In the genomic region with DNA sequence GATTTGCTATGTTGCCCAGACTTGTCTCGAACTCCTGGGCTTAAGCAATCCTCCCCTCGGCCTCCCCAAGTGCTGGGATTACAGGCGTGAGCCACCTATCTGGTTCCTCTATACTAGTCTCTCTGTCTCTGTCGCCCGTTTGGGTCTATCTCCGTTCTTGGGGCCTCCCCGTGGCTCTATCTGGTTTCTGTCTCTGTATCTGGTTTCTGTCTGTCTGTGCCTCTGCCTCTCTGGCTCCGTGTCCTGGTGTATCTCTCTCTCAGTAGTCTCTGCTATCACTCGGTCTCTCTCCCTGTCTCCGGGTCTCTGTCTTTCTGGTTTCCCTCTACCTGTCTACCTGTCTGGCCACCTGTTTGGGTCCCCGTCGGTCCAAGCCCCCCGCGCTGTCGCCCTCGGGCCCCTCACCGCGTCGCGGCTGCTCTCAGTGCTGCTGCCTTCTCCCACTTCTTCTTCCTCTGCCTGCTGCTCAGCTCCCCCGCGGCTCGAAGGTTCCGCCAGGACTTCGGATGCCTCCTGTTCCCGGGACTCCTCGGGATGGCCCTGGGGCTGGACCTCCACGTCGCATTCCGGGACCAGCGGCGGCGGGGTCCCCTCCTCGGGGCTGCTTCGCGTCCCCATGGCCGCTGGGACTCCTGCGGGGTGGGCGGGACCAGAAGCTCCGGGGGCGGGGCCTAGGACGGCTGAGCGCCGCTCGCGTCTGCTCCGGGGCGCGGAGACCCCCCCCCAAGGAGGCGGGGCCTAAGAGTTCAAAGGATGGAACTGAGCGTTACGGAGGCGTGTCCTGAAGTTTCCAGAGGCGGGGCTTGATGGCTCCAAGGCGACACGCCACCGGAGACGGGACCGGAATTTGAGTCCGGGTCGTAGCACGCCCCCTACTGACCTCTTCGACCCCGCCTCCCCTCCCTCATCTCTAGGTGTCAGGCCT, we compare ENCODE assay signal across 1 cellular context.
A peak's percentile ranks its signal among the peaks of the same experiment; 100 is the strongest.
TF ChIP-seq lines count a peak whose summit lies in the region.

No MANE protein-coding gene starts in this region.

TF ChIP-seq in K562, 482 proteins besides CTCF, POLR2A, EP300 and RAD21 (continued from another document and continues in another):
- TF ChIP-seq, protein P1, sequence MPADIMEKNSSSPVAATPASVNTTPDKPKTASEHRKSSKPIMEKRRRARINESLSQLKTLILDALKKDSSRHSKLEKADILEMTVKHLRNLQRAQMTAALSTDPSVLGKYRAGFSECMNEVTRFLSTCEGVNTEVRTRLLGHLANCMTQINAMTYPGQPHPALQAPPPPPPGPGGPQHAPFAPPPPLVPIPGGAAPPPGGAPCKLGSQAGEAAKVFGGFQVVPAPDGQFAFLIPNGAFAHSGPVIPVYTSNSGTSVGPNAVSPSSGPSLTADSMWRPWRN (IDR thresholded peaks at IDR 0.05; ENCODE audit: low read depth) = no peak
- TF ChIP-seq MTF1 (CRISPR knock-in tag; IDR thresholded peaks at IDR 0.05; ENCODE audit: borderline replicate concordance) (no peak), MAFG (tag; conservative IDR thresholded peaks at IDR 0.05) (no peak), IRF9 (tag; IDR thresholded peaks at IDR 0.05) (no peak), HDAC2 (IDR thresholded peaks at IDR 0.05) (peak; percentile 54; the same call in 1 of the 2 replicates), PCBP2 (IDR thresholded peaks at IDR 0.05; ENCODE audit: low read depth, low read length, poor library complexity, severe bottlenecking) (no peak), ADNP (tag; IDR thresholded peaks at IDR 0.05) (no peak), DEAF1 (CRISPR knock-in tag; IDR thresholded peaks at IDR 0.05) (no peak), SMAD4 (CRISPR knock-in tag; conservative IDR thresholded peaks at IDR 0.05) (0 out of 2 replicates have a peak, but pooled peaks have one; percentile 36), ZNF696 (CRISPR knock-in tag; conservative IDR thresholded peaks at IDR 0.05) (no peak), MCM7 (IDR thresholded peaks at IDR 0.05) (no peak), ZNF263 (CRISPR knock-in tag; IDR thresholded peaks at IDR 0.05; ENCODE audit: borderline replicate concordance) (0 out of 2 replicates have a peak, but pooled peaks have one; percentile 21), L3MBTL2 (IDR thresholded peaks at IDR 0.05) (peak; percentile 49), SP2 (IDR thresholded peaks at IDR 0.05; ENCODE audit: extremely low read depth, low read depth, low read length, poor library complexity, severe bottlenecking) (no peak), CEBPB (tag; IDR thresholded peaks at IDR 0.05) (0 out of 2 replicates have a peak, but pooled peaks have one; percentile 49), PTRF (tag; IDR thresholded peaks at IDR 0.05) (no peak), EP400 (IDR thresholded peaks at IDR 0.05) (no peak), RNF2 (IDR thresholded peaks at IDR 0.05) (no peak), NR2C1 (IDR thresholded peaks at IDR 0.05) (peak; percentile 75), NR2C1 (tag; IDR thresholded peaks at IDR 0.05) (peak; percentile 59; the same call in 1 of the 2 replicates), AFF1 (IDR thresholded peaks at IDR 0.05; ENCODE audit: low read depth in 1 of 2, partially characterized antibody in 2 of 2) (no peak), PML (IDR thresholded peaks at IDR 0.05; ENCODE audit: low read length) (no peak), FOXP4 (CRISPR knock-in tag; IDR thresholded peaks at IDR 0.05; ENCODE audit: borderline replicate concordance) (no peak), MAFK (IDR thresholded peaks at IDR 0.05; ENCODE audit: low read length) (no peak), CBX2 (IDR thresholded peaks at IDR 0.05; ENCODE audit: insufficient read depth, low read length, poor library complexity, severe bottlenecking) (no peak)
- TF ChIP-seq, protein P2, sequence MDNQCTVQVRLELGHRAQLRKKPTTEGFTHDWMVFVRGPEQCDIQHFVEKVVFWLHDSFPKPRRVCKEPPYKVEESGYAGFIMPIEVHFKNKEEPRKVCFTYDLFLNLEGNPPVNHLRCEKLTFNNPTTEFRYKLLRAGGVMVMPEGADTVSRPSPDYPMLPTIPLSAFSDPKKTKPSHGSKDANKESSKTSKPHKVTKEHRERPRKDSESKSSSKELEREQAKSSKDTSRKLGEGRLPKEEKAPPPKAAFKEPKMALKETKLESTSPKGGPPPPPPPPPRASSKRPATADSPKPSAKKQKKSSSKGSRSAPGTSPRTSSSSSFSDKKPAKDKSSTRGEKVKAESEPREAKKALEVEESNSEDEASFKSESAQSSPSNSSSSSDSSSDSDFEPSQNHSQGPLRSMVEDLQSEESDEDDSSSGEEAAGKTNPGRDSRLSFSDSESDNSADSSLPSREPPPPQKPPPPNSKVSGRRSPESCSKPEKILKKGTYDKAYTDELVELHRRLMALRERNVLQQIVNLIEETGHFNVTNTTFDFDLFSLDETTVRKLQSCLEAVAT (IDR thresholded peaks at IDR 0.05) = peak in 1 of 2 experiments; percentile 53; a peak in 1 of 4 replicates
- TF ChIP-seq, protein P3, sequence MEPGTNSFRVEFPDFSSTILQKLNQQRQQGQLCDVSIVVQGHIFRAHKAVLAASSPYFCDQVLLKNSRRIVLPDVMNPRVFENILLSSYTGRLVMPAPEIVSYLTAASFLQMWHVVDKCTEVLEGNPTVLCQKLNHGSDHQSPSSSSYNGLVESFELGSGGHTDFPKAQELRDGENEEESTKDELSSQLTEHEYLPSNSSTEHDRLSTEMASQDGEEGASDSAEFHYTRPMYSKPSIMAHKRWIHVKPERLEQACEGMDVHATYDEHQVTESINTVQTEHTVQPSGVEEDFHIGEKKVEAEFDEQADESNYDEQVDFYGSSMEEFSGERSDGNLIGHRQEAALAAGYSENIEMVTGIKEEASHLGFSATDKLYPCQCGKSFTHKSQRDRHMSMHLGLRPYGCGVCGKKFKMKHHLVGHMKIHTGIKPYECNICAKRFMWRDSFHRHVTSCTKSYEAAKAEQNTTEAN (CRISPR knock-in tag; IDR thresholded peaks at IDR 0.05) = no peak
- TF ChIP-seq, protein P4, sequence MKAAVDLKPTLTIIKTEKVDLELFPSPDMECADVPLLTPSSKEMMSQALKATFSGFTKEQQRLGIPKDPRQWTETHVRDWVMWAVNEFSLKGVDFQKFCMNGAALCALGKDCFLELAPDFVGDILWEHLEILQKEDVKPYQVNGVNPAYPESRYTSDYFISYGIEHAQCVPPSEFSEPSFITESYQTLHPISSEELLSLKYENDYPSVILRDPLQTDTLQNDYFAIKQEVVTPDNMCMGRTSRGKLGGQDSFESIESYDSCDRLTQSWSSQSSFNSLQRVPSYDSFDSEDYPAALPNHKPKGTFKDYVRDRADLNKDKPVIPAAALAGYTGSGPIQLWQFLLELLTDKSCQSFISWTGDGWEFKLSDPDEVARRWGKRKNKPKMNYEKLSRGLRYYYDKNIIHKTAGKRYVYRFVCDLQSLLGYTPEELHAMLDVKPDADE (conservative IDR thresholded peaks at IDR 0.05; ENCODE audit: control insufficient read depth, low read depth, low read length) = 0 out of 2 replicates have a peak, but pooled peaks have one; percentile 42
- TF ChIP-seq, protein P5, sequence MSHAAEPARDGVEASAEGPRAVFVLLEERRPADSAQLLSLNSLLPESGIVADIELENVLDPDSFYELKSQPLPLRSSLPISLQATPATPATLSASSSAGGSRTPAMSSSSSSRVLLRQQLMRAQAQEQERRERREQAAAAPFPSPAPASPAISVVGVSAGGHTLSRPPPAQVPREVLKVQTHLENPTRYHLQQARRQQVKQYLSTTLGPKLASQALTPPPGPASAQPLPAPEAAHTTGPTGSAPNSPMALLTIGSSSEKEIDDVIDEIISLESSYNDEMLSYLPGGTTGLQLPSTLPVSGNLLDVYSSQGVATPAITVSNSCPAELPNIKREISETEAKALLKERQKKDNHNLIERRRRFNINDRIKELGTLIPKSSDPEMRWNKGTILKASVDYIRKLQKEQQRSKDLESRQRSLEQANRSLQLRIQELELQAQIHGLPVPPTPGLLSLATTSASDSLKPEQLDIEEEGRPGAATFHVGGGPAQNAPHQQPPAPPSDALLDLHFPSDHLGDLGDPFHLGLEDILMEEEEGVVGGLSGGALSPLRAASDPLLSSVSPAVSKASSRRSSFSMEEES (CRISPR knock-in tag; IDR thresholded peaks at IDR 0.05) = no peak
- TF ChIP-seq, protein P6, sequence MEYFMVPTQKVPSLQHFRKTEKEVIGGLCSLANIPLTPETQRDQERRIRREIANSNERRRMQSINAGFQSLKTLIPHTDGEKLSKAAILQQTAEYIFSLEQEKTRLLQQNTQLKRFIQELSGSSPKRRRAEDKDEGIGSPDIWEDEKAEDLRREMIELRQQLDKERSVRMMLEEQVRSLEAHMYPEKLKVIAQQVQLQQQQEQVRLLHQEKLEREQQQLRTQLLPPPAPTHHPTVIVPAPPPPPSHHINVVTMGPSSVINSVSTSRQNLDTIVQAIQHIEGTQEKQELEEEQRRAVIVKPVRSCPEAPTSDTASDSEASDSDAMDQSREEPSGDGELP (CRISPR knock-in tag; IDR thresholded peaks at IDR 0.05; ENCODE audit: borderline replicate concordance) = peak; percentile 46; the same call in 1 of the 2 replicates
